17 cellular contexts compared by ENCODE assay signal in genomic region chr13:113783966-113784644, GRCh38. TPM values are rescaled to one million over a fixed set of nuclear protein-coding genes. Genes with fewer than 3 reads are reported as not detected.
DNase-seq lines count a peak whose midpoint lies in the region; ATAC-seq, FAIRE-seq and TF ChIP-seq lines count a peak whose summit lies in the region.
"Had no signal": no experiment of that assay in that cellular context is flagged by ENCODE, and none has a peak within 500 bp of the region (broad histone marks: within the 10 kb centered on the region; RNA-seq: fewer than 3 reads in every experiment).

No MANE protein-coding gene starts in this region.

- TF ChIP-seq CTCF in Loucy (conservative IDR thresholded peaks at IDR 0.05; ENCODE audit: low read length) (no peak), astrocyte (IDR thresholded peaks at IDR 0.05; ENCODE audit: insufficient read depth, low read depth, low read length) (no peak), osteoblast (IDR thresholded peaks at IDR 0.05; ENCODE audit: extremely low read depth, low read depth, low read length) (no peak), GM23338 (conservative IDR thresholded peaks at IDR 0.05; ENCODE audit: low read depth in 2 of 2) (no peak)

- H4K20me1 ChIP-seq in Loucy (ENCODE audit: insufficient read depth, low read length, poor library complexity, severe bottlenecking): no peaks in the 10 kb centered on the region
- H4K20me1 ChIP-seq in astrocyte (ENCODE audit: insufficient read depth, low read length): no peaks in the 10 kb centered on the region
- H4K20me1 ChIP-seq in osteoblast (ENCODE audit: insufficient read depth, low read length): no peaks in the 10 kb centered on the region
- H4K20me1 ChIP-seq in GM23338 (replicated peaks; ENCODE audit: insufficient read depth): no peaks in the 10 kb centered on the region

- no peak for ATAC-seq in GM23338
- ATAC-seq in HG02885 (IDR thresholded peaks at IDR 0.05; ENCODE audit: poor library complexity, unreplicated experiment): no peak

- no peaks in the 10 kb centered on the region for H3K9me3 ChIP-seq in Loucy (ENCODE audit: insufficient read depth, low read depth, low read length)
- peaks cover 3% of the 10 kb centered on the region for H3K9me3 ChIP-seq in astrocyte (ENCODE audit: insufficient read depth, low read depth, low read length)
- H3K9me3 ChIP-seq in osteoblast (ENCODE audit: low read depth, low read length): no peaks in the 10 kb centered on the region

- no peaks in the 10 kb centered on the region for H3K79me2 ChIP-seq in ACC112 (ENCODE audit: control insufficient read depth, insufficient read depth, low read length, unreplicated experiment)
- no peaks in the 10 kb centered on the region for H3K79me2 ChIP-seq in Loucy (ENCODE audit: insufficient read depth, low read length)
- no peaks in the 10 kb centered on the region for H3K79me2 ChIP-seq in astrocyte (ENCODE audit: insufficient read depth, low read length)
- H3K79me2 ChIP-seq in osteoblast (ENCODE audit: insufficient read depth, low read length): no peaks in the 10 kb centered on the region
- H3K79me2 ChIP-seq in GM23338 (replicated peaks; ENCODE audit: insufficient read depth): no peaks in the 10 kb centered on the region

- no peak overlapping the region for H2AFZ ChIP-seq in ACC112 (ENCODE audit: low read length, unreplicated experiment)
- H2AFZ ChIP-seq in Loucy (ENCODE audit: low read length): no peak overlapping the region
- no peak overlapping the region for H2AFZ ChIP-seq in astrocyte (ENCODE audit: low read depth, low read length)
- no peak overlapping the region for H2AFZ ChIP-seq in osteoblast (ENCODE audit: low read length)
- H2AFZ ChIP-seq in GM23338: no peak overlapping the region

- DNase-seq in astrocyte (ENCODE audit: low read depth) (no peak), osteoblast (ENCODE audit: insufficient read length, low spot score, missing footprints) (no peak), GM23338 (ENCODE audit: low spot score) (no peak), cerebellar cortex (ENCODE audit: low spot score) (no peak)
- DNase-seq: CD8-positive, alpha-beta memory T cell; GF-D8; NCI-H1105 treated with DMSO at 0.1 percent for 48 hours; NCI-H187 treated with DMSO at 0.1 percent for 48 hours; NCI-H446 treated with DMSO at 0.1 percent for 48 hours; NCI-H774; RPMI8226 had no signal

- H3K36me3 ChIP-seq in ACC112 (ENCODE audit: insufficient read depth, low read length) (no peaks in the 10 kb centered on the region), Loucy (ENCODE audit: insufficient read depth, low read length) (no peaks in the 10 kb centered on the region), astrocyte (ENCODE audit: insufficient read depth, low read length) (no peaks in the 10 kb centered on the region), osteoblast (ENCODE audit: insufficient read depth, low read length) (no peaks in the 10 kb centered on the region), GM23338 (ENCODE audit: insufficient read depth) (no peaks in the 10 kb centered on the region)

- H3K4me2 ChIP-seq in Loucy (ENCODE audit: low read depth, low read length, poor library complexity, severe bottlenecking) (peak overlapping the region; percentile 52), astrocyte (ENCODE audit: low read length) (peak overlapping the region; percentile 31), osteoblast (ENCODE audit: insufficient read depth, low read length) (peak overlapping the region; percentile 52), GM23338 (no peak overlapping the region)

- H3K27ac Mint-ChIP-seq in astrocyte (ENCODE audit: unreplicated experiment) (no peak overlapping the region), GM23338 (no peak overlapping the region)
- H3K27ac Mint-ChIP-seq: B cell; CD8-positive, alpha-beta memory T cell had no signal

- H3F3A ChIP-seq in Loucy (ENCODE audit: low read depth) (no peaks in the 10 kb centered on the region), GM23338 (replicated peaks; ENCODE audit: low read depth) (no peaks in the 10 kb centered on the region)

- H3K9ac ChIP-seq in Loucy (ENCODE audit: low read depth, low read length, poor library complexity, severe bottlenecking) (no peak overlapping the region), astrocyte (ENCODE audit: low read length) (no peak overlapping the region)

- H3K27me3 Mint-ChIP-seq in astrocyte (ENCODE audit: low read depth, unreplicated experiment) (peaks cover 24% of the 10 kb centered on the region), GM23338 (ENCODE audit: insufficient read depth, low read depth, poor library complexity) (peaks cover 10% of the 10 kb centered on the region)

- H3K4me3 Mint-ChIP-seq in astrocyte (ENCODE audit: unreplicated experiment): no peak overlapping the region
- H3K4me3 Mint-ChIP-seq in GM23338: no peak overlapping the region
- H3K4me3 Mint-ChIP-seq: B cell; CD8-positive, alpha-beta memory T cell had no signal

- no peaks in the 10 kb centered on the region for H3K9me2 ChIP-seq in Loucy (replicated peaks; ENCODE audit: low read depth, low read length)
- H3K9me2 ChIP-seq in GM23338 (ENCODE audit: insufficient read depth): no peaks in the 10 kb centered on the region

- H3K4me1 ChIP-seq in ACC112 (ENCODE audit: control insufficient read depth, insufficient read depth, low read length, unreplicated experiment): peaks cover 16% of the 10 kb centered on the region
- peaks cover 18% of the 10 kb centered on the region for H3K4me1 ChIP-seq in Loucy (ENCODE audit: insufficient read depth, low read length, poor library complexity, severe bottlenecking)
- H3K4me1 ChIP-seq in astrocyte (ENCODE audit: insufficient read depth, low read length): peaks cover 12% of the 10 kb centered on the region
- peaks cover 29% of the 10 kb centered on the region for H3K4me1 ChIP-seq in osteoblast (ENCODE audit: insufficient read depth, low read length)
- H3K4me1 ChIP-seq in GM23338 (ENCODE audit: insufficient read depth): no peaks in the 10 kb centered on the region

- no peaks in the 10 kb centered on the region for H3K27me3 ChIP-seq in ACC112 (ENCODE audit: insufficient read depth, low read length)
- no peaks in the 10 kb centered on the region for H3K27me3 ChIP-seq in Loucy (ENCODE audit: insufficient read depth, low read length, poor library complexity, severe bottlenecking)
- H3K27me3 ChIP-seq in astrocyte (ENCODE audit: insufficient read depth, low read length): peaks cover 16% of the 10 kb centered on the region
- peaks cover 7% of the 10 kb centered on the region for H3K27me3 ChIP-seq in osteoblast (ENCODE audit: insufficient read depth, low read length)
- no peaks in the 10 kb centered on the region for H3K27me3 ChIP-seq in GM23338 (ENCODE audit: insufficient read depth)

- H3K27ac ChIP-seq in ACC112 (ENCODE audit: low read depth, low read length) (peak overlapping the region; percentile 34; the same call in 1 of the 2 replicates), astrocyte (ENCODE audit: low read depth, low read length) (no peak overlapping the region), osteoblast (ENCODE audit: low read depth, low read length) (peak overlapping the region; percentile 47), GM23338 (ENCODE audit: low read depth) (no peak overlapping the region)

- peaks cover 3% of the 10 kb centered on the region for H3K9me3 Mint-ChIP-seq in astrocyte (ENCODE audit: unreplicated experiment)
- peaks cover 21% of the 10 kb centered on the region for H3K9me3 Mint-ChIP-seq in GM23338
- H3K9me3 Mint-ChIP-seq: CD8-positive, alpha-beta memory T cell had no signal

- H3K36me3 Mint-ChIP-seq in astrocyte (ENCODE audit: low read depth, unreplicated experiment) (peaks cover 6% of the 10 kb centered on the region), GM23338 (ENCODE audit: low read depth) (peaks cover 19% of the 10 kb centered on the region)
- H3K36me3 Mint-ChIP-seq: CD8-positive, alpha-beta memory T cell had no signal

- peaks cover 13% of the 10 kb centered on the region for H3K4me1 Mint-ChIP-seq in astrocyte (ENCODE audit: low read depth, unreplicated experiment)
- peaks cover 9% of the 10 kb centered on the region; the same call in 2 of the 3 replicates for H3K4me1 Mint-ChIP-seq in GM23338
- H3K4me1 Mint-ChIP-seq: B cell; CD8-positive, alpha-beta memory T cell had no signal

- H3K4me3 ChIP-seq in ACC112 (ENCODE audit: low read depth, low read length): no peak overlapping the region
- no peak overlapping the region for H3K4me3 ChIP-seq in Loucy (ENCODE audit: low read length, poor library complexity, severe bottlenecking)
- no peak overlapping the region for H3K4me3 ChIP-seq in astrocyte (ENCODE audit: insufficient read depth, low read depth, low read length)
- H3K4me3 ChIP-seq in osteoblast (ENCODE audit: insufficient read depth, low read length): peak overlapping the region; percentile 25
- no peak overlapping the region for H3K4me3 ChIP-seq in GM23338

- no peak for FAIRE-seq in astrocyte (lab: Jason Lieb, UNC)
- FAIRE-seq: GM19239, HTR-8/SVneo had no signal

TF ChIP-seq in GM23338, 12 proteins besides CTCF, POLR2A, EP300 and RAD21 (continues in another document):
- TF ChIP-seq NANOG (IDR thresholded peaks at IDR 0.05; ENCODE audit: borderline replicate concordance) (no peak), JUNB (IDR thresholded peaks at IDR 0.05; ENCODE audit: unreplicated experiment) (no peak), STAT1 (IDR thresholded peaks at IDR 0.05; ENCODE audit: unreplicated experiment) (no peak), CREB1 (CRISPR knock-in tag; IDR thresholded peaks at IDR 0.05; ENCODE audit: low read depth) (no peak), ETS1 (IDR thresholded peaks at IDR 0.05) (no peak)

RNA-seq across cellular contexts. Expression of gene TMEM255B, which starts 25.1 kb away (rescaled TPM):
- total RNA-seq in astrocyte: 7.1 and 8.4 TPM in 2 replicates
- total RNA-seq in osteoblast: 1.8 and 2.9 TPM in 2 replicates
- 0.69 and 0.82 TPM in 2 replicates for total RNA-seq in GM23338 (2014; rRNA removed; shearing (Covaris generic))
- 4.0 and 4.4 TPM in 2 replicates for polyA plus RNA-seq in GM23338 (2016; fragmentation: Nextera tagmentation; extraction: Ambion mirVana)
- polyA plus RNA-seq: CD8-positive, alpha-beta memory T cell had no signal

Comparison
In these comparisons a context has a peak if more than half of its experiments do, and no peak if none do; other contexts are left out.
1. H3K27ac ChIP-seq: peak in ACC112 (single experiment) and osteoblast (single experiment); none in astrocyte (single experiment) and GM23338 (single experiment).